Comparison of ENCODE assay signal across 19 cellular contexts in genomic region chr11:44555031-44555800, GRCh38. TPM values are rescaled to one million over a fixed set of nuclear protein-coding genes. Genes with fewer than 3 reads are reported as not detected.
DNase-seq lines count a peak whose midpoint lies in the region; ATAC-seq, FAIRE-seq and TF ChIP-seq lines count a peak whose summit lies in the region.
"Had no signal": no experiment of that assay in that cellular context is flagged by ENCODE, and none has a peak within 500 bp of the region (broad histone marks: within the 10 kb centered on the region; RNA-seq: fewer than 3 reads in every experiment).

No MANE protein-coding gene starts in this region.

- no peaks in the 10 kb centered on the region for H3K36me3 Mint-ChIP-seq in activated B cell treated with CpG ODN at 0.5 μM for 24 hours (ENCODE audit: low read depth)
- H3K36me3 Mint-ChIP-seq in activated CD8-positive, alpha-beta T cell treated with anti-CD3 and anti-CD28 coated beads, Interleukin-2, amount 10 ng/mL, durations not matched to agents 7 days and 5 days (ENCODE audit: low read depth), result no peaks in the 10 kb centered on the region
- no peaks in the 10 kb centered on the region for H3K36me3 Mint-ChIP-seq in activated CD8-positive, alpha-beta T cell treated with anti-CD3 and anti-CD28 coated beads for 36 hours (ENCODE audit: low read depth)
- H3K36me3 Mint-ChIP-seq in activated naive CD8-positive, alpha-beta T cell treated with anti-CD3 and anti-CD28 coated beads for 36 hours, result no peaks in the 10 kb centered on the region
- H3K36me3 Mint-ChIP-seq: CD8-positive, alpha-beta T cell had no signal

- no peak for ATAC-seq in activated B cell treated with CpG ODN at 0.5 μM for 24 hours (ENCODE audit: low read depth)
- ATAC-seq in activated CD8-positive, alpha-beta T cell treated with anti-CD3 and anti-CD28 coated beads, Interleukin-2, amount 10 ng/mL, durations not matched to agents 7 days and 5 days, result no peak
- ATAC-seq in activated CD8-positive, alpha-beta T cell treated with anti-CD3 and anti-CD28 coated beads for 36 hours, result no peak
- ATAC-seq: CD8-positive, alpha-beta T cell; PC-3 had no signal

- H3K4me1 Mint-ChIP-seq in activated B cell treated with CpG ODN at 0.5 μM for 24 hours, result peaks cover 47% of the 10 kb centered on the region
- peaks cover 26% of the 10 kb centered on the region for H3K4me1 Mint-ChIP-seq in activated CD8-positive, alpha-beta T cell treated with anti-CD3 and anti-CD28 coated beads, Interleukin-2, amount 10 ng/mL, durations not matched to agents 7 days and 5 days (ENCODE audit: low read depth)
- peaks cover 18% of the 10 kb centered on the region for H3K4me1 Mint-ChIP-seq in activated CD8-positive, alpha-beta T cell treated with anti-CD3 and anti-CD28 coated beads for 36 hours (ENCODE audit: low read depth)
- H3K4me1 Mint-ChIP-seq in activated naive CD8-positive, alpha-beta T cell treated with anti-CD3 and anti-CD28 coated beads for 36 hours, result peaks cover 16% of the 10 kb centered on the region

- H3K27me3 Mint-ChIP-seq in activated B cell treated with CpG ODN at 0.5 μM for 24 hours, result no peaks in the 10 kb centered on the region
- peaks cover 9% of the 10 kb centered on the region for H3K27me3 Mint-ChIP-seq in activated CD8-positive, alpha-beta T cell treated with anti-CD3 and anti-CD28 coated beads, Interleukin-2, amount 10 ng/mL, durations not matched to agents 7 days and 5 days (ENCODE audit: low read depth)
- no peaks in the 10 kb centered on the region for H3K27me3 Mint-ChIP-seq in activated CD8-positive, alpha-beta T cell treated with anti-CD3 and anti-CD28 coated beads for 36 hours
- no peaks in the 10 kb centered on the region for H3K27me3 Mint-ChIP-seq in activated naive CD8-positive, alpha-beta T cell treated with anti-CD3 and anti-CD28 coated beads for 36 hours

- intact Hi-C loops in activated B cell treated with CpG ODN at 0.5 μM for 24 hours (cut with micrococcal nuclease), result loop anchor here (5.0 kb wide), 1 partner anchor 547 kb away; no protein-coding TSS in a partner anchor
- intact Hi-C loops in activated CD8-positive, alpha-beta T cell treated with anti-CD3 and anti-CD28 coated beads for 36 hours (cut with micrococcal nuclease), result loop anchor here (5.0 to 10.0 kb wide), 3 partner anchors 77 to 340 kb away; no protein-coding TSS in a partner anchor

- no peak for DNase-seq in GM12891 (ENCODE audit: insufficient read length, low spot score)
- no peak for DNase-seq in activated B cell treated with CpG ODN at 0.5 μM for 24 hours
- peak; percentile 49 for DNase-seq in myocyte (ENCODE audit: low read depth)
- no peak for DNase-seq in activated CD8-positive, alpha-beta T cell treated with anti-CD3 and anti-CD28 coated beads, Interleukin-2, amount 10 ng/mL, durations not matched to agents 7 days and 5 days
- DNase-seq in activated CD8-positive, alpha-beta T cell treated with anti-CD3 and anti-CD28 coated beads for 36 hours, result no peak
- no peak for DNase-seq in activated naive CD8-positive, alpha-beta T cell treated with anti-CD3 and anti-CD28 coated beads for 36 hours
- DNase-seq: BE2C; CD8-positive, alpha-beta T cell; DMS79; NCI-H1048; NCI-H2081 treated with DMSO at 0.1 percent for 48 hours; NCI-H226; NCI-H524 treated with DMSO at 0.1 percent for 48 hours; PC-3; SW 1271 had no signal

- no peak for TF ChIP-seq EP300 in Ishikawa (IDR thresholded peaks at IDR 0.05; ENCODE audit: borderline replicate concordance)

- no peak overlapping the region for H3K4me3 Mint-ChIP-seq in activated B cell treated with CpG ODN at 0.5 μM for 24 hours
- no peak overlapping the region for H3K4me3 Mint-ChIP-seq in activated CD8-positive, alpha-beta T cell treated with anti-CD3 and anti-CD28 coated beads, Interleukin-2, amount 10 ng/mL, durations not matched to agents 7 days and 5 days
- no peak overlapping the region for H3K4me3 Mint-ChIP-seq in activated CD8-positive, alpha-beta T cell treated with anti-CD3 and anti-CD28 coated beads for 36 hours
- H3K4me3 Mint-ChIP-seq in activated naive CD8-positive, alpha-beta T cell treated with anti-CD3 and anti-CD28 coated beads for 36 hours, result no peak overlapping the region
- H3K4me3 Mint-ChIP-seq: CD8-positive, alpha-beta T cell had no signal

- no peak for TF ChIP-seq CTCF in activated B cell treated with CpG ODN at 0.5 μM for 24 hours (IDR thresholded peaks at IDR 0.05)
- no peak for TF ChIP-seq CTCF in activated CD8-positive, alpha-beta T cell treated with anti-CD3 and anti-CD28 coated beads for 36 hours (IDR thresholded peaks at IDR 0.05)

- no peaks in the 10 kb centered on the region for H3K9me3 Mint-ChIP-seq in activated B cell treated with CpG ODN at 0.5 μM for 24 hours
- no peaks in the 10 kb centered on the region for H3K9me3 Mint-ChIP-seq in activated CD8-positive, alpha-beta T cell treated with anti-CD3 and anti-CD28 coated beads, Interleukin-2, amount 10 ng/mL, durations not matched to agents 7 days and 5 days (ENCODE audit: insufficient read depth)
- H3K9me3 Mint-ChIP-seq in activated CD8-positive, alpha-beta T cell treated with anti-CD3 and anti-CD28 coated beads for 36 hours, result peaks cover 5% of the 10 kb centered on the region
- H3K9me3 Mint-ChIP-seq in activated naive CD8-positive, alpha-beta T cell treated with anti-CD3 and anti-CD28 coated beads for 36 hours, result no peaks in the 10 kb centered on the region

- FAIRE-seq in GM12891 (lab: Jason Lieb, UNC), result no peak
- FAIRE-seq: D721Med, GM18507, H1 had no signal

- TF ChIP-seq RAD21 in Ishikawa (IDR thresholded peaks at IDR 0.05; ENCODE audit: low read depth), result no peak

- POLR2A ChIA-PET in activated B cell treated with CpG ODN at 0.5 μM for 24 hours (lab: Charles Lee), result interaction anchor here (0.9 to 8.2 kb wide), 9 partner anchors 9 to 69 kb away, joined by 3 to 176 read pairs (median 5); partner anchors contain the start of gene CD82
- POLR2A ChIA-PET in activated CD8-positive, alpha-beta T cell treated with anti-CD3 and anti-CD28 coated beads, Interleukin-2, amount 10 ng/mL, durations not matched to agents 7 days and 5 days (lab: Charles Lee), result no interaction called here
- POLR2A ChIA-PET in activated CD8-positive, alpha-beta T cell treated with anti-CD3 and anti-CD28 coated beads for 36 hours (lab: Charles Lee), result no interaction called here

- CTCF ChIA-PET in activated B cell treated with CpG ODN at 0.5 μM for 24 hours (lab: Charles Lee), result interaction anchor here (0.7 to 13.5 kb wide), 11 partner anchors 14 to 382 kb away, joined by 3 to 398 read pairs (median 3); no protein-coding TSS in a partner anchor
- CTCF ChIA-PET in activated CD8-positive, alpha-beta T cell treated with anti-CD3 and anti-CD28 coated beads, Interleukin-2, amount 10 ng/mL, durations not matched to agents 7 days and 5 days (lab: Charles Lee), result interaction anchor here (0.8 to 8.1 kb wide), 10 partner anchors 9 to 450 kb away, joined by 3 to 334 read pairs (median 12); partner anchors contain the start of gene CD82
- CTCF ChIA-PET in activated CD8-positive, alpha-beta T cell treated with anti-CD3 and anti-CD28 coated beads for 36 hours (lab: Charles Lee), result interaction anchor here (1.2 to 13.8 kb wide), 11 partner anchors 10 to 357 kb away, joined by 3 to 307 read pairs (median 4); partner anchors contain the start of gene CD82

- peak overlapping the region; percentile 46 for H3K27ac Mint-ChIP-seq in activated B cell treated with CpG ODN at 0.5 μM for 24 hours
- no peak overlapping the region for H3K27ac Mint-ChIP-seq in activated CD8-positive, alpha-beta T cell treated with anti-CD3 and anti-CD28 coated beads, Interleukin-2, amount 10 ng/mL, durations not matched to agents 7 days and 5 days
- no peak overlapping the region for H3K27ac Mint-ChIP-seq in activated CD8-positive, alpha-beta T cell treated with anti-CD3 and anti-CD28 coated beads for 36 hours
- H3K27ac Mint-ChIP-seq in activated naive CD8-positive, alpha-beta T cell treated with anti-CD3 and anti-CD28 coated beads for 36 hours, result no peak overlapping the region
- H3K27ac Mint-ChIP-seq: CD8-positive, alpha-beta T cell had no signal

- no peak for TF ChIP-seq POLR2A in GM12891 (IDR thresholded peaks at IDR 0.05; ENCODE audit: low read depth, low read length)

TF ChIP-seq in GM12891, 5 proteins besides CTCF, POLR2A, EP300 and RAD21:
- TF ChIP-seq POLR2AphosphoS5 (IDR thresholded peaks at IDR 0.05; ENCODE audit: low read depth, low read length), result no peak
- TF ChIP-seq SPI1 (IDR thresholded peaks at IDR 0.05; ENCODE audit: low read depth, low read length), result peak; percentile 55

TF ChIP-seq in Ishikawa, 13 proteins besides CTCF, POLR2A, EP300 and RAD21:
- no peak for TF ChIP-seq TEAD4 (IDR thresholded peaks at IDR 0.05)
- TF ChIP-seq, protein P1, sequence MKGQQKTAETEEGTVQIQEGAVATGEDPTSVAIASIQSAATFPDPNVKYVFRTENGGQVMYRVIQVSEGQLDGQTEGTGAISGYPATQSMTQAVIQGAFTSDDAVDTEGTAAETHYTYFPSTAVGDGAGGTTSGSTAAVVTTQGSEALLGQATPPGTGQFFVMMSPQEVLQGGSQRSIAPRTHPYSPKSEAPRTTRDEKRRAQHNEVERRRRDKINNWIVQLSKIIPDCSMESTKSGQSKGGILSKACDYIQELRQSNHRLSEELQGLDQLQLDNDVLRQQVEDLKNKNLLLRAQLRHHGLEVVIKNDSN (IDR thresholded peaks at IDR 0.05), result peak; percentile 71

RNA-seq across cellular contexts. Expression of gene CD82, which starts 10.2 kb away (rescaled TPM):
- polyA plus RNA-seq in GM12891 (2012; ENCODE audit: low read depth, missing spikeins), result 127 TPM
- total RNA-seq in activated B cell treated with CpG ODN at 0.5 μM for 24 hours (728 and 770 TPM in 2 replicates), myocyte (98.2 and 135 TPM in 2 replicates)
- 314 TPM for polyA plus RNA-seq in myocyte (2012)
- 10 to 100 TPM; 68.2 to 72.9 TPM for total RNA-seq in activated CD8-positive, alpha-beta T cell treated with anti-CD3 and anti-CD28 coated beads, Interleukin-2, amount 10 ng/mL, durations not matched to agents 7 days and 5 days
- 100 to 1,000 TPM; 289 to 319 TPM for total RNA-seq in activated CD8-positive, alpha-beta T cell treated with anti-CD3 and anti-CD28 coated beads for 36 hours
- 100 to 1,000 TPM; 339 to 343 TPM for total RNA-seq in activated naive CD8-positive, alpha-beta T cell treated with anti-CD3 and anti-CD28 coated beads for 36 hours
